ENCODE assay signal across 30 cellular contexts in genomic region chr1:10969971-10970332, GRCh38.
"Had no signal": no experiment of that assay in that cellular context is flagged by ENCODE, and none has a peak within 500 bp of the region (broad histone marks: within the 10 kb centered on the region; RNA-seq: fewer than 3 reads in every experiment).

No MANE protein-coding gene starts in this region.

- H3K4me3 Mint-ChIP-seq: activated CD4-positive, alpha-beta memory T cell treated with anti-CD3 and anti-CD28 coated beads, Interleukin-2, amount 10 ng/mL, durations not matched to agents 7 days and 5 days; activated CD8-positive, alpha-beta memory T cell treated with anti-CD3 and anti-CD28 coated beads, Interleukin-2, amount 10 ng/mL, durations not matched to agents 7 days and 5 days; activated naive CD4-positive, alpha-beta T cell treated with anti-CD3 and anti-CD28 coated beads, Interleukin-2, amount 50 U/mL, for 24 hours; activated naive CD8-positive, alpha-beta T cell treated with anti-CD3 and anti-CD28 coated beads, Interleukin-2, amount 10 ng/mL, durations not matched to agents 7 days and 5 days; activated T-cell treated with anti-CD3 and anti-CD28 coated beads, Interleukin-2, amount 50 U/mL, for 72 hours had no signal

- H3K36me3 Mint-ChIP-seq: activated CD8-positive, alpha-beta memory T cell treated with anti-CD3 and anti-CD28 coated beads, Interleukin-2, amount 10 ng/mL, durations not matched to agents 7 days and 5 days; activated naive CD4-positive, alpha-beta T cell treated with anti-CD3 and anti-CD28 coated beads, Interleukin-2, amount 50 U/mL, for 24 hours; activated naive CD8-positive, alpha-beta T cell treated with anti-CD3 and anti-CD28 coated beads, Interleukin-2, amount 10 ng/mL, durations not matched to agents 7 days and 5 days had no signal

- H3K27me3 Mint-ChIP-seq: activated naive CD4-positive, alpha-beta T cell treated with anti-CD3 and anti-CD28 coated beads, Interleukin-2, amount 50 U/mL, for 24 hours had no signal

- ATAC-seq: activated CD8-positive, alpha-beta memory T cell treated with anti-CD3 and anti-CD28 coated beads, Interleukin-2, amount 10 ng/mL, durations not matched to agents 7 days and 5 days; activated T-cell treated with anti-CD3 and anti-CD28 coated beads, Interleukin-2, amount 50 U/mL, for 72 hours had no signal

- DNase-seq: activated CD4-positive, alpha-beta memory T cell treated with anti-CD3 and anti-CD28 coated beads, Interleukin-2, amount 10 ng/mL, durations not matched to agents 7 days and 5 days; activated CD4-positive, alpha-beta T cell treated with anti-CD3 and anti-CD28 coated beads for 1 hour; activated CD4-positive, alpha-beta T cell treated with anti-CD3 and anti-CD28 coated beads for 48 hours; activated CD4-positive, CD25-positive, alpha-beta regulatory T cell; activated CD8-positive, alpha-beta memory T cell treated with anti-CD3 and anti-CD28 coated beads for 24 hours; activated CD8-positive, alpha-beta memory T cell treated with anti-CD3 and anti-CD28 coated beads, Interleukin-2, amount 10 ng/mL, durations not matched to agents 7 days and 5 days; activated gamma-delta T cell; activated naive CD4-positive, alpha-beta T cell treated with Interleukin-2 at 50 U/mL for 16 hours; activated naive CD8-positive, alpha-beta T cell treated with anti-CD3 and anti-CD28 coated beads, Interleukin-2, amount 10 ng/mL, durations not matched to agents 7 days and 5 days; activated T-cell treated with anti-CD3 and anti-CD28 coated beads, Interleukin-2, amount 50 U/mL, for 1 hour; activated T-cell treated with anti-CD3 and anti-CD28 coated beads, Interleukin-2, amount 50 U/mL, for 72 hours; Kasumi-1; KG1; MG63; NCI-H1048; NCI-H1436; NCI-H1694 treated with DMSO at 0.1 percent for 48 hours; NCI-H526 treated with DMSO at 0.1 percent for 48 hours; NCI-H774; OCI-M1; Right ventricle myocardium superior; SW 1271; T-helper 1 cell; T-helper 2 cell; T-helper 9 cell; WERI-Rb-1 had no signal

- H3K9me3 Mint-ChIP-seq: activated CD4-positive, alpha-beta memory T cell treated with anti-CD3 and anti-CD28 coated beads, Interleukin-2, amount 10 ng/mL, durations not matched to agents 7 days and 5 days; activated naive CD4-positive, alpha-beta T cell treated with anti-CD3 and anti-CD28 coated beads, Interleukin-2, amount 50 U/mL, for 24 hours; activated naive CD8-positive, alpha-beta T cell treated with anti-CD3 and anti-CD28 coated beads, Interleukin-2, amount 10 ng/mL, durations not matched to agents 7 days and 5 days; activated T-cell treated with anti-CD3 and anti-CD28 coated beads, Interleukin-2, amount 50 U/mL, for 72 hours; activated T-helper 2 cell treated with anti-CD3 and anti-CD28 coated beads, Interferon-gamma antibody, Interleukin-2, Interleukin-4, amounts not matched to agents 10 μg/mL and 5 μg/mL and 100 μg/mL, durations not matched to agents 14 hours and 24 hours and 36 hours had no signal

- H3K4me3 ChIP-seq: ascending aorta, cardiac muscle cell, MG63 had no signal

- H3K9me3 ChIP-seq: ascending aorta, MG63 had no signal

- H3K4me1 ChIP-seq: ascending aorta had no signal

- H3K27ac ChIP-seq: ascending aorta, cardiac muscle cell, WERI-Rb-1 had no signal

- H3K27ac Mint-ChIP-seq: activated CD4-positive, alpha-beta memory T cell treated with anti-CD3 and anti-CD28 coated beads, Interleukin-2, amount 10 ng/mL, durations not matched to agents 7 days and 5 days; activated CD8-positive, alpha-beta memory T cell treated with anti-CD3 and anti-CD28 coated beads, Interleukin-2, amount 10 ng/mL, durations not matched to agents 7 days and 5 days; activated naive CD4-positive, alpha-beta T cell treated with anti-CD3 and anti-CD28 coated beads, Interleukin-2, amount 50 U/mL, for 24 hours; activated naive CD8-positive, alpha-beta T cell treated with anti-CD3 and anti-CD28 coated beads, Interleukin-2, amount 10 ng/mL, durations not matched to agents 7 days and 5 days; activated T-cell treated with anti-CD3 and anti-CD28 coated beads, Interleukin-2, amount 50 U/mL, for 72 hours; activated T-helper 2 cell treated with anti-CD3 and anti-CD28 coated beads, Interferon-gamma antibody, Interleukin-2, Interleukin-4, amounts not matched to agents 10 μg/mL and 5 μg/mL and 100 μg/mL, durations not matched to agents 14 hours and 24 hours and 36 hours had no signal

- H3K27me3 ChIP-seq: ascending aorta, cardiac muscle cell, MG63 had no signal

- H3K36me3 ChIP-seq: ascending aorta, cardiac muscle cell, MG63, WERI-Rb-1 had no signal
